29 cellular contexts compared by ENCODE assay signal in genomic region chr2:97654791-97655190, GRCh38. TPM values are rescaled to one million over a fixed set of nuclear protein-coding genes. Genes with fewer than 3 reads are reported as not detected.
A peak's percentile ranks its signal among the peaks of the same experiment; 100 is the strongest.
DNase-seq lines count a peak whose midpoint lies in the region; ATAC-seq, FAIRE-seq and TF ChIP-seq lines count a peak whose summit lies in the region.
"Had no signal": no experiment of that assay in that cellular context is flagged by ENCODE, and none has a peak within 500 bp of the region (broad histone marks: within the 10 kb centered on the region; RNA-seq: fewer than 3 reads in every experiment).

No MANE protein-coding gene starts in this region.

- no peaks in the 10 kb centered on the region for H3K9me3 Mint-ChIP-seq in activated CD4-positive, alpha-beta T cell treated with anti-CD3 and anti-CD28 coated beads, Interleukin-2, amount 10 ng/mL, durations not matched to agents 24 days and 14 days
- no peaks in the 10 kb centered on the region for H3K9me3 Mint-ChIP-seq in activated naive CD8-positive, alpha-beta T cell treated with anti-CD3 and anti-CD28 coated beads for 36 hours
- no peaks in the 10 kb centered on the region for H3K9me3 Mint-ChIP-seq in stimulated activated memory B cell treated with anti-CD40 and anti-IgM and Interleukin-4, amounts not matched to agents 10 μg/mL and 1 μg/mL and 100 μg/mL, for 72 hours
- peaks cover 27% of the 10 kb centered on the region for H3K9me3 Mint-ChIP-seq in endodermal cell

- H3K4me3 ChIP-seq in endodermal cell (ENCODE audit: low read length): no peak overlapping the region
- H3K4me3 ChIP-seq: A549, colonic mucosa, HAP-1, lung, Peyer's patch, SJSA1, stomach, transverse colon had no signal

- ATAC-seq in stimulated activated memory B cell treated with anti-CD40 and anti-IgM and Interleukin-4, amounts not matched to agents 10 μg/mL and 1 μg/mL and 100 μg/mL, for 72 hours: no peak
- ATAC-seq in GM19328 (IDR thresholded peaks at IDR 0.05; ENCODE audit: unreplicated experiment): no peak
- ATAC-seq: A549 had no signal

- H3K27ac Mint-ChIP-seq in activated CD4-positive, alpha-beta T cell treated with anti-CD3 and anti-CD28 coated beads, Interleukin-2, amount 10 ng/mL, durations not matched to agents 24 days and 14 days: peak overlapping the region; percentile 76
- peak overlapping the region; percentile 2 for H3K27ac Mint-ChIP-seq in activated naive CD8-positive, alpha-beta T cell treated with anti-CD3 and anti-CD28 coated beads for 36 hours
- H3K27ac Mint-ChIP-seq in stimulated activated memory B cell treated with anti-CD40 and anti-IgM and Interleukin-4, amounts not matched to agents 10 μg/mL and 1 μg/mL and 100 μg/mL, for 72 hours: peak overlapping the region; percentile 5
- no peak overlapping the region for H3K27ac Mint-ChIP-seq in endodermal cell

- peaks cover 9% of the 10 kb centered on the region for H3K9me3 ChIP-seq in endodermal cell (ENCODE audit: control insufficient read depth, low read length)
- H3K9me3 ChIP-seq: BE2C, colonic mucosa, HAP-1, neutrophil, Peyer's patch, SJSA1, transverse colon had no signal

- TF ChIP-seq CTCF in endodermal cell (conservative IDR thresholded peaks at IDR 0.05): no peak

- no peak overlapping the region for H3K9ac ChIP-seq in endodermal cell (ENCODE audit: extremely low read depth, low read length, poor library complexity, severe bottlenecking)

- no peak for FAIRE-seq in GM12892 (lab: Jason Lieb, UNC)
- FAIRE-seq: A549, endometrium, GM18507, kidney, small intestine had no signal

- H3K27ac ChIP-seq in caudate nucleus (ENCODE audit: low read depth, low read length) (no peak overlapping the region), endodermal cell (ENCODE audit: low read depth, low read length) (no peak overlapping the region)
- H3K27ac ChIP-seq: A549, brain microvascular endothelial cell, colonic mucosa, neutrophil, Peyer's patch, SJSA1, stomach, transverse colon had no signal

- WGBS in endodermal cell (ENCODE audit: insufficient coverage in 1 of 2, insufficient read length in 1 of 2), 2 experiments: 88% methylated on average over 2 of the region's 2 CpGs; no CpG with 5 or more reads in 1 of the 2 experiments

- H3K27me3 ChIP-seq in endodermal cell (ENCODE audit: control insufficient read depth, insufficient read depth, low read length, poor library complexity, severe bottlenecking): no peaks in the 10 kb centered on the region
- H3K27me3 ChIP-seq: BE2C, brain microvascular endothelial cell, colonic mucosa, neutrophil, Peyer's patch, SJSA1, stomach, transverse colon had no signal

- H3K4me1 ChIP-seq in endodermal cell (ENCODE audit: control insufficient read depth, insufficient read depth, low read length): no peaks in the 10 kb centered on the region
- H3K4me1 ChIP-seq: A549, BE2C, colonic mucosa, HAP-1 had no signal

- H3K4me1 Mint-ChIP-seq in activated CD4-positive, alpha-beta T cell treated with anti-CD3 and anti-CD28 coated beads, Interleukin-2, amount 10 ng/mL, durations not matched to agents 24 days and 14 days: peaks cover 24% of the 10 kb centered on the region
- peaks cover 3% of the 10 kb centered on the region for H3K4me1 Mint-ChIP-seq in activated naive CD8-positive, alpha-beta T cell treated with anti-CD3 and anti-CD28 coated beads for 36 hours
- H3K4me1 Mint-ChIP-seq in stimulated activated memory B cell treated with anti-CD40 and anti-IgM and Interleukin-4, amounts not matched to agents 10 μg/mL and 1 μg/mL and 100 μg/mL, for 72 hours: peaks cover 26% of the 10 kb centered on the region
- no peaks in the 10 kb centered on the region for H3K4me1 Mint-ChIP-seq in endodermal cell

- H3K36me3 Mint-ChIP-seq in activated CD4-positive, alpha-beta T cell treated with anti-CD3 and anti-CD28 coated beads, Interleukin-2, amount 10 ng/mL, durations not matched to agents 24 days and 14 days (ENCODE audit: low read depth): peaks cover 62% of the 10 kb centered on the region
- peaks cover 31% of the 10 kb centered on the region for H3K36me3 Mint-ChIP-seq in activated naive CD8-positive, alpha-beta T cell treated with anti-CD3 and anti-CD28 coated beads for 36 hours
- peaks cover 63% of the 10 kb centered on the region for H3K36me3 Mint-ChIP-seq in stimulated activated memory B cell treated with anti-CD40 and anti-IgM and Interleukin-4, amounts not matched to agents 10 μg/mL and 1 μg/mL and 100 μg/mL, for 72 hours
- H3K36me3 Mint-ChIP-seq in endodermal cell (ENCODE audit: low read depth): peaks cover 66% of the 10 kb centered on the region

- intact Hi-C loops in activated CD4-positive, alpha-beta T cell treated with anti-CD3 and anti-CD28 coated beads, Interleukin-2, amount 10 ng/mL, durations not matched to agents 24 days and 14 days (cut with micrococcal nuclease): no loop called here

- H3K4me3 Mint-ChIP-seq in activated CD4-positive, alpha-beta T cell treated with anti-CD3 and anti-CD28 coated beads, Interleukin-2, amount 10 ng/mL, durations not matched to agents 24 days and 14 days: no peak overlapping the region
- H3K4me3 Mint-ChIP-seq in activated naive CD8-positive, alpha-beta T cell treated with anti-CD3 and anti-CD28 coated beads for 36 hours: no peak overlapping the region
- no peak overlapping the region for H3K4me3 Mint-ChIP-seq in stimulated activated memory B cell treated with anti-CD40 and anti-IgM and Interleukin-4, amounts not matched to agents 10 μg/mL and 1 μg/mL and 100 μg/mL, for 72 hours
- no peak overlapping the region for H3K4me3 Mint-ChIP-seq in endodermal cell

- no peaks in the 10 kb centered on the region for H3K27me3 Mint-ChIP-seq in activated CD4-positive, alpha-beta T cell treated with anti-CD3 and anti-CD28 coated beads, Interleukin-2, amount 10 ng/mL, durations not matched to agents 24 days and 14 days
- no peaks in the 10 kb centered on the region for H3K27me3 Mint-ChIP-seq in activated naive CD8-positive, alpha-beta T cell treated with anti-CD3 and anti-CD28 coated beads for 36 hours
- no peaks in the 10 kb centered on the region for H3K27me3 Mint-ChIP-seq in stimulated activated memory B cell treated with anti-CD40 and anti-IgM and Interleukin-4, amounts not matched to agents 10 μg/mL and 1 μg/mL and 100 μg/mL, for 72 hours
- no peaks in the 10 kb centered on the region for H3K27me3 Mint-ChIP-seq in endodermal cell (ENCODE audit: insufficient read depth)

- 0 out of 2 replicates have a peak, but pooled peaks have one; percentile 13 for TF ChIP-seq POLR2A in GM12892 (IDR thresholded peaks at IDR 0.05; ENCODE audit: low read depth, low read length)

- DNase-seq in activated CD4-positive, alpha-beta T cell treated with anti-CD3 and anti-CD28 coated beads, Interleukin-2, amount 10 ng/mL, durations not matched to agents 24 days and 14 days: no peak
- DNase-seq in activated CD4-positive, alpha-beta T cell treated with anti-CD3 and anti-CD28 coated beads, Interleukin-2, amount 50 U/mL, for 4 hours: no peak
- DNase-seq in GM12892 (ENCODE audit: insufficient read length) (no peak), caudate nucleus (lab: John Stamatoyannopoulos, UW) (no peak), endodermal cell (no peak)
- DNase-seq in activated naive CD8-positive, alpha-beta T cell treated with anti-CD3 and anti-CD28 coated beads for 36 hours: no peak
- DNase-seq: activated CD4-positive, alpha-beta T cell treated with anti-CD3 and anti-CD28 coated beads, Interleukin-2, amount 50 U/mL, for 1 hour; BE2C; brain microvascular endothelial cell; colonic mucosa; kidney; NCI-H1436; NCI-H510A treated with DMSO at 0.1 percent for 48 hours; NK-92 treated with Interleukin-12 subunit alpha and Interleukin-12 subunit beta, amount 100 ng/mL, for 24 hours; Peyer's patch; small intestine; stimulated activated CD4-positive, alpha-beta T cell treated with anti-CD3 and anti-CD28 coated beads, Interleukin-2, amount 100 ng/mL, for 48 hours; stomach; transverse colon had no signal

- peaks cover 36% of the 10 kb centered on the region for H3K36me3 ChIP-seq in endodermal cell (ENCODE audit: control insufficient read depth, insufficient read depth, low read length)
- H3K36me3 ChIP-seq: BE2C had no signal

RNA-seq across cellular contexts. Expression of gene COX5B, which starts 8.9 kb away (rescaled TPM):
- 227 and 233 TPM in 2 replicates for total RNA-seq in activated CD4-positive, alpha-beta T cell treated with anti-CD3 and anti-CD28 coated beads, Interleukin-2, amount 10 ng/mL, durations not matched to agents 24 days and 14 days
- polyA plus RNA-seq in GM12892 (2012; ENCODE audit: missing spikeins): 191 TPM
- 100 to 1,000 TPM; 214 to 225 TPM for total RNA-seq in activated naive CD8-positive, alpha-beta T cell treated with anti-CD3 and anti-CD28 coated beads for 36 hours
- 100 to 1,000 TPM; 211 to 233 TPM for total RNA-seq in endodermal cell
- 231 TPM for polyA plus RNA-seq in endodermal cell (2013, experiment 1 of 2)
- 226 TPM for polyA plus RNA-seq in endodermal cell (2013, experiment 2 of 2)

RNA-seq across cellular contexts. Expression of gene ACTR1B, which starts 9.1 kb away (rescaled TPM):
- total RNA-seq in activated CD4-positive, alpha-beta T cell treated with anti-CD3 and anti-CD28 coated beads, Interleukin-2, amount 10 ng/mL, durations not matched to agents 24 days and 14 days: 122 TPM in 2 replicates
- polyA plus RNA-seq in GM12892 (2012; ENCODE audit: missing spikeins): 62.0 TPM
- total RNA-seq in activated naive CD8-positive, alpha-beta T cell treated with anti-CD3 and anti-CD28 coated beads for 36 hours: 10 to 100 TPM; 85.4 to 89.6 TPM
- total RNA-seq in endodermal cell: 10 to 100 TPM; 71.8 to 75.0 TPM
- polyA plus RNA-seq in endodermal cell (2013, experiment 1 of 2): 71.7 TPM
- polyA plus RNA-seq in endodermal cell (2013, experiment 2 of 2): 68.6 TPM

RNA-seq across cellular contexts. Expression of gene C2orf92, which starts 14.7 kb away (rescaled TPM):
- 16.8 and 16.9 TPM in 2 replicates for total RNA-seq in activated CD4-positive, alpha-beta T cell treated with anti-CD3 and anti-CD28 coated beads, Interleukin-2, amount 10 ng/mL, durations not matched to agents 24 days and 14 days
- 10.9 TPM for polyA plus RNA-seq in GM12892 (2012; ENCODE audit: missing spikeins)
- total RNA-seq in activated naive CD8-positive, alpha-beta T cell treated with anti-CD3 and anti-CD28 coated beads for 36 hours: 1 to 10 TPM; 6.1 to 7.3 TPM
- 10 to 100 TPM; 12.5 to 17.4 TPM for total RNA-seq in endodermal cell
- polyA plus RNA-seq in endodermal cell (2013, experiment 1 of 2): 7.2 TPM
- polyA plus RNA-seq in endodermal cell (2013, experiment 2 of 2): 7.0 TPM

RNA-seq across cellular contexts. Expression of gene ZAP70, which starts 58.6 kb away (rescaled TPM):
- total RNA-seq in activated CD4-positive, alpha-beta T cell treated with anti-CD3 and anti-CD28 coated beads, Interleukin-2, amount 10 ng/mL, durations not matched to agents 24 days and 14 days: 240 and 242 TPM in 2 replicates
- polyA plus RNA-seq in GM12892 (2012; ENCODE audit: missing spikeins): 1.0 TPM
- total RNA-seq in activated naive CD8-positive, alpha-beta T cell treated with anti-CD3 and anti-CD28 coated beads for 36 hours: 100 to 1,000 TPM; 198 to 204 TPM
- total RNA-seq in endodermal cell: 10 to 100 TPM in 1 of 2 donors, 1 to 10 TPM in 1; 8.3 to 10.4 TPM
- 1.8 TPM for polyA plus RNA-seq in endodermal cell (2013, experiment 1 of 2)
- 3.1 TPM for polyA plus RNA-seq in endodermal cell (2013, experiment 2 of 2)
- total RNA-seq: fibroblast of lung, SJSA1 had no signal
- polyA plus RNA-seq: fibroblast of lung had no signal
